9 cellular contexts compared by ENCODE assay signal in the genomic region with DNA sequence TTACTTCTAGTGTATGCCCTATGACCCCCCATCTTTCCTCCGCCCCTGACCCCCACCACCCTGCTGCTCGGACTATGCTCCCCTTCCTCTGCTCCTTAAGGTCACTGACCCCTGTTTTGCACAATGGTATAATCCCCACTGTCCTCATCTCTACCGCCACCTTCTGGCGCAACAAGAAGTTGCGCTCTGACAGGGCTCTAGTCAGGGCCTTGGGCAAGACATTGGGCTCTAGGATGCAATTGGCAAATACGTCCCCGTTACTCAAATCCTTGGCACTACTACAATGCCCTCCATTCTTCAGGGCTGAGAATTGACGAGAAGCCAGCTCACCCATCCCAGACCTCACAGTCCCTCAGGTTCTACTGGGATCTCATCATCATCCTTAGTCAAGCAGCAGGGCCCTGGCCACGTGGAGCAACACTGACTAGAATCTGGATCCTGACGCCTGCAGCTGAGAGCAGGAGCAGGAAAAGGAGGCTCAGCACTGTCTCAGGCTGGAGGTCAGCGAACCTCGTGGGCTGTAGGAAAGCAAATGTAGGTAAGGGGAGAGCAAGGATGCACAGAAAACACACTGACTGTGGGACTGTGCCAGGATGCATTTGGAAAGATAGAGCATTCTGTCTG. TPM values are rescaled to one million over a fixed set of nuclear protein-coding genes. Genes with fewer than 3 reads are reported as not detected.
DNase-seq lines count a peak whose midpoint lies in the region; ATAC-seq, FAIRE-seq and TF ChIP-seq lines count a peak whose summit lies in the region.
"Had no signal": no experiment of that assay in that cellular context is flagged by ENCODE, and none has a peak within 500 bp of the region (broad histone marks: within the 10 kb centered on the region; RNA-seq: fewer than 3 reads in every experiment).

No MANE protein-coding gene starts in this region.

- no peak for FAIRE-seq in small intestine (lab: Jason Lieb, UNC)

- WGBS in small intestine, 3 donors: 46 to 62% (median 48%) methylated on average over 12 of the region's 12 CpGs

- TF ChIP-seq POLR2A in erythroblast (IDR thresholded peaks at IDR 0.05; ENCODE audit: low read length): no peak

- no peaks in the 10 kb centered on the region for H3K4me1 ChIP-seq in small intestine (ENCODE audit: control insufficient read depth in 2 of 2, insufficient read depth in 1 of 2, low read depth in 1 of 2, low read length in 1 of 2)
- H3K4me1 ChIP-seq: suprapubic skin had no signal

- ATAC-seq in GM19043 (IDR thresholded peaks at IDR 0.05; ENCODE audit: low read depth, unreplicated experiment) (peak; percentile 85), HG03103 (IDR thresholded peaks at IDR 0.05; ENCODE audit: low read depth, unreplicated experiment) (peak; percentile 87)

- DNase-seq in D341Med (ENCODE audit: low spot score): peak; percentile 52
- DNase-seq in SKM-1 (lab: John Stamatoyannopoulos, UW; ENCODE audit: unreplicated experiment): peak; percentile 3
- DNase-seq in erythroblast (lab: John Stamatoyannopoulos, UW): peak; percentile 46 to 55
- peak; percentile 15 for DNase-seq in small intestine
- no peak for DNase-seq in NCI-H526 treated with DMSO at 0.1 percent for 48 hours (lab: John Stamatoyannopoulos, UW)
- DNase-seq in NCI-H2227 treated with DMSO at 0.1 percent for 48 hours (lab: John Stamatoyannopoulos, UW): no peak

- H3K4me3 ChIP-seq in small intestine (ENCODE audit: low read depth in 1 of 2, low read length in 2 of 2): no peak overlapping the region
- H3K4me3 ChIP-seq: suprapubic skin had no signal

- no peak overlapping the region for H3K27ac ChIP-seq in small intestine (ENCODE audit: low read depth in 1 of 2, low read length in 1 of 2)
- H3K27ac ChIP-seq: suprapubic skin had no signal

- H3K9me3 ChIP-seq in small intestine (ENCODE audit: control insufficient read depth, low read depth): no peaks in the 10 kb centered on the region
- H3K9me3 ChIP-seq: suprapubic skin had no signal

- H3K27me3 ChIP-seq in small intestine (ENCODE audit: control insufficient read depth in 2 of 2, insufficient read depth in 2 of 2, low read length in 2 of 2): no peaks in the 10 kb centered on the region

- no peaks in the 10 kb centered on the region for H3K36me3 ChIP-seq in small intestine (ENCODE audit: control insufficient read depth in 2 of 2, insufficient read depth in 2 of 2, low read length in 2 of 2)

RNA-seq across cellular contexts. Expression of a gene that starts 10.6 kb away (rescaled TPM):
- polyA plus RNA-seq in small intestine: not detected

RNA-seq across cellular contexts. Expression of a gene that starts 20.4 kb away (rescaled TPM):
- polyA plus RNA-seq in small intestine: under 1 TPM in 1 of 3 donors, not detected in 2; 0.06 TPM

RNA-seq across cellular contexts. Expression of a gene that starts 26.6 kb away (rescaled TPM):
- not detected for polyA plus RNA-seq in small intestine

RNA-seq across cellular contexts. Expression of a gene that starts 30.1 kb away (rescaled TPM):
- polyA plus RNA-seq in small intestine: under 1 TPM in 1 of 3 donors, not detected in 2; 0.04 TPM

RNA-seq across cellular contexts. Expression of a gene that starts 41.1 kb away (rescaled TPM):
- not detected for polyA plus RNA-seq in small intestine

Comparison
In these comparisons a context has a peak if more than half of its experiments do, and no peak if none do; other contexts are left out.
1. DNase-seq: peak in D341Med (single experiment), SKM-1 (single experiment), erythroblast (2 of 2) and small intestine (single experiment); none in NCI-H526 treated with DMSO at 0.1 percent for 48 hours (single experiment) and NCI-H2227 treated with DMSO at 0.1 percent for 48 hours (single experiment).